14 cellular contexts compared by ENCODE assay signal in genomic region chr15:64682255-64682654, GRCh38.
A peak's percentile ranks its signal among the peaks of the same experiment; 100 is the strongest.
DNase-seq lines count a peak whose midpoint lies in the region; ATAC-seq and TF ChIP-seq lines count a peak whose summit lies in the region.
"Had no signal": no experiment of that assay in that cellular context is flagged by ENCODE, and none has a peak within 500 bp of the region (broad histone marks: within the 10 kb centered on the region; RNA-seq: fewer than 3 reads in every experiment).

No MANE protein-coding gene starts in this region.

- no peak for DNase-seq in activated naive CD4-positive, alpha-beta T cell treated with anti-CD3 and anti-CD28 coated beads for 36 hours
- DNase-seq in activated naive CD4-positive, alpha-beta T cell treated with anti-CD3 and anti-CD28 coated beads, Interleukin-2, amount 50 U/mL, for 16 hours: no peak
- DNase-seq in activated CD8-positive, alpha-beta T cell treated with anti-CD3 and anti-CD28 coated beads, Interleukin-2, amount 10 ng/mL, durations not matched to agents 7 days and 5 days: no peak
- DNase-seq in spleen (peak; percentile 52), T-helper 2 cell (no peak)
- DNase-seq in natural killer cell treated with Interleukin-12 subunit alpha and Interleukin-12 subunit beta and Interleukin-15 and Interleukin-18, amount 100 ng/mL, for 72 hours (ENCODE audit: low spot score): no peak
- DNase-seq: Caco-2, MG63, NCI-H1092 treated with DMSO at 0.1 percent for 48 hours, NCI-H1694 treated with DMSO at 0.1 percent for 48 hours, NCI-H446 treated with DMSO at 0.1 percent for 48 hours, NCI-H82 had no signal

- no peak overlapping the region for H3K4me3 ChIP-seq in gastroesophageal sphincter
- H3K4me3 ChIP-seq in spleen: no peak overlapping the region
- H3K4me3 ChIP-seq: MG63 had no signal

- intact Hi-C loops in activated naive CD4-positive, alpha-beta T cell treated with anti-CD3 and anti-CD28 coated beads for 36 hours (cut with micrococcal nuclease): no loop called here
- intact Hi-C loops in spleen (cut with DNase I; ENCODE audit: low total_unique reads): no loop called here

- no peak for TF ChIP-seq POLR2A in gastroesophageal sphincter (IDR thresholded peaks at IDR 0.05)
- no peak for TF ChIP-seq POLR2A in spleen (IDR thresholded peaks at IDR 0.05)

- no peak for ATAC-seq in activated CD8-positive, alpha-beta T cell treated with anti-CD3 and anti-CD28 coated beads, Interleukin-2, amount 10 ng/mL, durations not matched to agents 7 days and 5 days
- ATAC-seq in gastroesophageal sphincter (no peak), HG03139 (IDR thresholded peaks at IDR 0.05; ENCODE audit: unreplicated experiment) (no peak)
- no peak for ATAC-seq in natural killer cell treated with Interleukin-12 subunit alpha and Interleukin-12 subunit beta and Interleukin-15 and Interleukin-18, amount 100 ng/mL, for 72 hours

- H3K9me3 Mint-ChIP-seq in activated naive CD4-positive, alpha-beta T cell treated with anti-CD3 and anti-CD28 coated beads for 36 hours: no peaks in the 10 kb centered on the region
- H3K9me3 Mint-ChIP-seq in activated CD8-positive, alpha-beta T cell treated with anti-CD3 and anti-CD28 coated beads, Interleukin-2, amount 10 ng/mL, durations not matched to agents 7 days and 5 days (ENCODE audit: insufficient read depth): no peaks in the 10 kb centered on the region
- no peaks in the 10 kb centered on the region for H3K9me3 Mint-ChIP-seq in natural killer cell treated with Interleukin-12 subunit alpha and Interleukin-12 subunit beta and Interleukin-15 and Interleukin-18, amount 100 ng/mL, for 72 hours

- H3K36me3 Mint-ChIP-seq in activated naive CD4-positive, alpha-beta T cell treated with anti-CD3 and anti-CD28 coated beads for 36 hours (ENCODE audit: low read depth): peaks cover 25% of the 10 kb centered on the region
- peaks cover 46% of the 10 kb centered on the region for H3K36me3 Mint-ChIP-seq in activated CD8-positive, alpha-beta T cell treated with anti-CD3 and anti-CD28 coated beads, Interleukin-2, amount 10 ng/mL, durations not matched to agents 7 days and 5 days (ENCODE audit: low read depth)
- peaks cover 16% of the 10 kb centered on the region for H3K36me3 Mint-ChIP-seq in natural killer cell treated with Interleukin-12 subunit alpha and Interleukin-12 subunit beta and Interleukin-15 and Interleukin-18, amount 100 ng/mL, for 72 hours

- H3K27ac ChIP-seq in gastroesophageal sphincter (peak overlapping the region in 3 of 4 donors; percentile 43 to 55 (median 51)), spleen (peak overlapping the region in 3 of 8 donors; percentile 19 to 42 (median 30))

- TF ChIP-seq EP300 in gastroesophageal sphincter (IDR thresholded peaks at IDR 0.05): no peak

- TF ChIP-seq CTCF in gastroesophageal sphincter (IDR thresholded peaks at IDR 0.05) (no peak), spleen (IDR thresholded peaks at IDR 0.05 in 8 of 11, conservative IDR thresholded peaks at IDR 0.05 in 3 of 11) (no peak)

- H3K27ac Mint-ChIP-seq in activated naive CD4-positive, alpha-beta T cell treated with anti-CD3 and anti-CD28 coated beads for 36 hours: peak overlapping the region; percentile 77
- peak overlapping the region; percentile 60 for H3K27ac Mint-ChIP-seq in activated CD8-positive, alpha-beta T cell treated with anti-CD3 and anti-CD28 coated beads, Interleukin-2, amount 10 ng/mL, durations not matched to agents 7 days and 5 days
- H3K27ac Mint-ChIP-seq in natural killer cell treated with Interleukin-12 subunit alpha and Interleukin-12 subunit beta and Interleukin-15 and Interleukin-18, amount 100 ng/mL, for 72 hours: no peak overlapping the region

- H3K27me3 ChIP-seq in gastroesophageal sphincter (no peaks in the 10 kb centered on the region), spleen (replicated peaks in 1 of 7) (no peaks in the 10 kb centered on the region)
- H3K27me3 ChIP-seq: MG63 had no signal

- H3K9me3 ChIP-seq in gastroesophageal sphincter (no peaks in the 10 kb centered on the region), spleen (no peaks in the 10 kb centered on the region)
- H3K9me3 ChIP-seq: Caco-2, MG63 had no signal

- POLR2A ChIA-PET in activated CD8-positive, alpha-beta T cell treated with anti-CD3 and anti-CD28 coated beads, Interleukin-2, amount 10 ng/mL, durations not matched to agents 7 days and 5 days (lab: Charles Lee): no interaction called here

- peaks cover 2% of the 10 kb centered on the region for H3K4me1 Mint-ChIP-seq in activated naive CD4-positive, alpha-beta T cell treated with anti-CD3 and anti-CD28 coated beads for 36 hours (ENCODE audit: low read depth)
- no peaks in the 10 kb centered on the region for H3K4me1 Mint-ChIP-seq in activated CD8-positive, alpha-beta T cell treated with anti-CD3 and anti-CD28 coated beads, Interleukin-2, amount 10 ng/mL, durations not matched to agents 7 days and 5 days (ENCODE audit: low read depth)
- H3K4me1 Mint-ChIP-seq in natural killer cell treated with Interleukin-12 subunit alpha and Interleukin-12 subunit beta and Interleukin-15 and Interleukin-18, amount 100 ng/mL, for 72 hours (ENCODE audit: low read depth in 2 of 2): no peaks in the 10 kb centered on the region

- H3K36me3 ChIP-seq in gastroesophageal sphincter (peaks cover 0 to 92% of the 10 kb centered on the region in 2 donors), spleen (peaks cover 2 to 100% (median 68%) of the 10 kb centered on the region in 6 donors)

- no peak overlapping the region for H3K4me3 Mint-ChIP-seq in activated naive CD4-positive, alpha-beta T cell treated with anti-CD3 and anti-CD28 coated beads for 36 hours
- H3K4me3 Mint-ChIP-seq in activated CD8-positive, alpha-beta T cell treated with anti-CD3 and anti-CD28 coated beads, Interleukin-2, amount 10 ng/mL, durations not matched to agents 7 days and 5 days: no peak overlapping the region
- no peak overlapping the region for H3K4me3 Mint-ChIP-seq in natural killer cell treated with Interleukin-12 subunit alpha and Interleukin-12 subunit beta and Interleukin-15 and Interleukin-18, amount 100 ng/mL, for 72 hours

- H3K4me1 ChIP-seq in gastroesophageal sphincter (peaks cover 0 to 52% (median under 1%) of the 10 kb centered on the region in 3 donors), spleen (peaks cover 0 to 62% (median 20%) of the 10 kb centered on the region in 6 donors)
- H3K4me1 ChIP-seq: Caco-2 had no signal

- CTCF ChIA-PET in activated naive CD4-positive, alpha-beta T cell treated with anti-CD3 and anti-CD28 coated beads for 36 hours (lab: Charles Lee): interaction anchor here (0.6 to 14.1 kb wide), 5 partner anchors 9 to 555 kb away, joined by 3 to 205 read pairs (median 4); no protein-coding TSS in a partner anchor
- CTCF ChIA-PET in activated CD8-positive, alpha-beta T cell treated with anti-CD3 and anti-CD28 coated beads, Interleukin-2, amount 10 ng/mL, durations not matched to agents 7 days and 5 days (lab: Charles Lee): interaction anchor here (1.2 to 1.9 kb wide), 4 partner anchors 31 to 255 kb away, joined by 3 to 14 read pairs (median 6); no protein-coding TSS in a partner anchor

- 55 to 76% methylated on average over 2 to 3 of the region's 3 CpGs for WGBS in gastroesophageal sphincter (ENCODE audit: low coverage in 1 of 2), 2 donors
- 78 to 90% (median 84%) methylated on average over 3 of the region's 3 CpGs for WGBS in spleen, 5 donors

- no peaks in the 10 kb centered on the region for H3K27me3 Mint-ChIP-seq in activated naive CD4-positive, alpha-beta T cell treated with anti-CD3 and anti-CD28 coated beads for 36 hours (ENCODE audit: low read depth)
- H3K27me3 Mint-ChIP-seq in activated CD8-positive, alpha-beta T cell treated with anti-CD3 and anti-CD28 coated beads, Interleukin-2, amount 10 ng/mL, durations not matched to agents 7 days and 5 days (ENCODE audit: low read depth): no peaks in the 10 kb centered on the region
- no peaks in the 10 kb centered on the region for H3K27me3 Mint-ChIP-seq in natural killer cell treated with Interleukin-12 subunit alpha and Interleukin-12 subunit beta and Interleukin-15 and Interleukin-18, amount 100 ng/mL, for 72 hours

Comparison
In these comparisons a context has a peak if more than half of its experiments do, and no peak if none do; other contexts are left out.
1. H3K27ac Mint-ChIP-seq: peak in activated naive CD4-positive, alpha-beta T cell treated with anti-CD3 and anti-CD28 coated beads for 36 hours (single experiment) and activated CD8-positive, alpha-beta T cell treated with anti-CD3 and anti-CD28 coated beads, Interleukin-2, amount 10 ng/mL, durations not matched to agents 7 days and 5 days (single experiment); none in natural killer cell treated with Interleukin-12 subunit alpha and Interleukin-12 subunit beta and Interleukin-15 and Interleukin-18, amount 100 ng/mL, for 72 hours (0 of 2).